Comparison of ENCODE assay signal across 11 cellular contexts in genomic region chr13:59750860-59751259, GRCh38.
DNase-seq lines count a peak whose midpoint lies in the region; ATAC-seq and TF ChIP-seq lines count a peak whose summit lies in the region.
"Had no signal": no experiment of that assay in that cellular context is flagged by ENCODE, and none has a peak within 500 bp of the region (broad histone marks: within the 10 kb centered on the region; RNA-seq: fewer than 3 reads in every experiment).

No MANE protein-coding gene starts in this region.

- DNase-seq in BE2C (peak; percentile 34), NCI-H446 (lab: John Stamatoyannopoulos, UW) (peak; percentile 1 to 42), esophagus muscularis mucosa (ENCODE audit: extremely low spot score) (no peak), myocyte (ENCODE audit: low read depth) (peak; percentile 78), GM13977 (ENCODE audit: low spot score) (no peak)
- DNase-seq in activated CD8-positive, alpha-beta T cell treated with anti-CD3 and anti-CD28 coated beads for 36 hours, result no peak
- no peak for DNase-seq in natural killer cell treated with Interleukin-12 subunit alpha and Interleukin-12 subunit beta and Interleukin-15 and Interleukin-18, amount 100 ng/mL, for 72 hours (ENCODE audit: low spot score)
- DNase-seq in activated CD8-positive, alpha-beta T cell treated with anti-CD3 and anti-CD28 coated beads, Interleukin-2, amount 10 ng/mL, durations not matched to agents 7 days and 5 days, result no peak
- DNase-seq: DND-41; stimulated activated CD4-positive, alpha-beta T cell treated with anti-CD3 and anti-CD28 coated beads, Interleukin-15, amount 100 ng/mL, for 24 hours had no signal

- H3K4me3 ChIP-seq in BE2C (ENCODE audit: low read depth, low read length), result peak overlapping the region; percentile 17
- H3K4me3 ChIP-seq in esophagus muscularis mucosa, result peak overlapping the region; percentile 16 to 32 (median 22)

- no peak overlapping the region for H3K27ac Mint-ChIP-seq in activated CD8-positive, alpha-beta T cell treated with anti-CD3 and anti-CD28 coated beads for 36 hours
- H3K27ac Mint-ChIP-seq in natural killer cell treated with Interleukin-12 subunit alpha and Interleukin-12 subunit beta and Interleukin-15 and Interleukin-18, amount 100 ng/mL, for 72 hours, result no peak overlapping the region
- no peak overlapping the region for H3K27ac Mint-ChIP-seq in activated CD8-positive, alpha-beta T cell treated with anti-CD3 and anti-CD28 coated beads, Interleukin-2, amount 10 ng/mL, durations not matched to agents 7 days and 5 days

- CTCF ChIA-PET in activated CD8-positive, alpha-beta T cell treated with anti-CD3 and anti-CD28 coated beads for 36 hours (lab: Charles Lee), result no interaction called here
- CTCF ChIA-PET in activated CD8-positive, alpha-beta T cell treated with anti-CD3 and anti-CD28 coated beads, Interleukin-2, amount 10 ng/mL, durations not matched to agents 7 days and 5 days (lab: Charles Lee), result no interaction called here

- no peak for TF ChIP-seq EP300 in esophagus muscularis mucosa (IDR thresholded peaks at IDR 0.05)

- TF ChIP-seq POLR2A in esophagus muscularis mucosa (IDR thresholded peaks at IDR 0.05; ENCODE audit: low read depth), result no peak

- H3K4me3 Mint-ChIP-seq in activated CD8-positive, alpha-beta T cell treated with anti-CD3 and anti-CD28 coated beads for 36 hours, result no peak overlapping the region
- no peak overlapping the region for H3K4me3 Mint-ChIP-seq in natural killer cell treated with Interleukin-12 subunit alpha and Interleukin-12 subunit beta and Interleukin-15 and Interleukin-18, amount 100 ng/mL, for 72 hours
- no peak overlapping the region for H3K4me3 Mint-ChIP-seq in activated CD8-positive, alpha-beta T cell treated with anti-CD3 and anti-CD28 coated beads, Interleukin-2, amount 10 ng/mL, durations not matched to agents 7 days and 5 days
- H3K4me3 Mint-ChIP-seq: central memory CD8-positive, alpha-beta T cell had no signal

- no peaks in the 10 kb centered on the region for H3K36me3 Mint-ChIP-seq in activated CD8-positive, alpha-beta T cell treated with anti-CD3 and anti-CD28 coated beads for 36 hours (ENCODE audit: low read depth)
- no peaks in the 10 kb centered on the region for H3K36me3 Mint-ChIP-seq in natural killer cell treated with Interleukin-12 subunit alpha and Interleukin-12 subunit beta and Interleukin-15 and Interleukin-18, amount 100 ng/mL, for 72 hours
- H3K36me3 Mint-ChIP-seq in activated CD8-positive, alpha-beta T cell treated with anti-CD3 and anti-CD28 coated beads, Interleukin-2, amount 10 ng/mL, durations not matched to agents 7 days and 5 days (ENCODE audit: low read depth), result no peaks in the 10 kb centered on the region

- H3K27me3 ChIP-seq in BE2C, result no peaks in the 10 kb centered on the region
- no peaks in the 10 kb centered on the region for H3K27me3 ChIP-seq in esophagus muscularis mucosa

- intact Hi-C loops in esophagus muscularis mucosa (cut with DNase I), result no loop called here
- intact Hi-C loops in activated CD8-positive, alpha-beta T cell treated with anti-CD3 and anti-CD28 coated beads for 36 hours (cut with micrococcal nuclease), result no loop called here

- TF ChIP-seq CTCF in BE2C (IDR thresholded peaks at IDR 0.05; ENCODE audit: low read depth, low read length) (peak; percentile 7; the same call in 1 of the 2 replicates), esophagus muscularis mucosa (IDR thresholded peaks at IDR 0.05) (no peak), GM13977 (IDR thresholded peaks at IDR 0.05; ENCODE audit: extremely low read depth, insufficient read depth, missing control alignments) (no peak)
- TF ChIP-seq CTCF in activated CD8-positive, alpha-beta T cell treated with anti-CD3 and anti-CD28 coated beads for 36 hours (IDR thresholded peaks at IDR 0.05), result no peak

- no peaks in the 10 kb centered on the region for H3K4me1 Mint-ChIP-seq in activated CD8-positive, alpha-beta T cell treated with anti-CD3 and anti-CD28 coated beads for 36 hours (ENCODE audit: low read depth)
- H3K4me1 Mint-ChIP-seq in natural killer cell treated with Interleukin-12 subunit alpha and Interleukin-12 subunit beta and Interleukin-15 and Interleukin-18, amount 100 ng/mL, for 72 hours (ENCODE audit: low read depth in 2 of 2), result peaks cover 0 to 2% of the 10 kb centered on the region in 2 donors
- no peaks in the 10 kb centered on the region for H3K4me1 Mint-ChIP-seq in activated CD8-positive, alpha-beta T cell treated with anti-CD3 and anti-CD28 coated beads, Interleukin-2, amount 10 ng/mL, durations not matched to agents 7 days and 5 days (ENCODE audit: low read depth)
- H3K4me1 Mint-ChIP-seq: central memory CD8-positive, alpha-beta T cell had no signal

- H3K27me3 Mint-ChIP-seq in activated CD8-positive, alpha-beta T cell treated with anti-CD3 and anti-CD28 coated beads for 36 hours, result no peaks in the 10 kb centered on the region
- H3K27me3 Mint-ChIP-seq in natural killer cell treated with Interleukin-12 subunit alpha and Interleukin-12 subunit beta and Interleukin-15 and Interleukin-18, amount 100 ng/mL, for 72 hours, result no peaks in the 10 kb centered on the region
- no peaks in the 10 kb centered on the region for H3K27me3 Mint-ChIP-seq in activated CD8-positive, alpha-beta T cell treated with anti-CD3 and anti-CD28 coated beads, Interleukin-2, amount 10 ng/mL, durations not matched to agents 7 days and 5 days (ENCODE audit: low read depth)
- H3K27me3 Mint-ChIP-seq: central memory CD8-positive, alpha-beta T cell had no signal

- no peak for ATAC-seq in activated CD8-positive, alpha-beta T cell treated with anti-CD3 and anti-CD28 coated beads for 36 hours
- no peak for ATAC-seq in natural killer cell treated with Interleukin-12 subunit alpha and Interleukin-12 subunit beta and Interleukin-15 and Interleukin-18, amount 100 ng/mL, for 72 hours
- ATAC-seq in activated CD8-positive, alpha-beta T cell treated with anti-CD3 and anti-CD28 coated beads, Interleukin-2, amount 10 ng/mL, durations not matched to agents 7 days and 5 days, result no peak

- H3K36me3 ChIP-seq in BE2C (no peaks in the 10 kb centered on the region), esophagus muscularis mucosa (no peaks in the 10 kb centered on the region)

- peaks cover 10% of the 10 kb centered on the region for H3K4me1 ChIP-seq in BE2C
- peaks cover 0 to 26% (median 19%) of the 10 kb centered on the region in 4 donors for H3K4me1 ChIP-seq in esophagus muscularis mucosa

- WGBS in esophagus muscularis mucosa, result 39% methylated on average over 7 of the region's 7 CpGs

- no peaks in the 10 kb centered on the region for H3K9me3 Mint-ChIP-seq in activated CD8-positive, alpha-beta T cell treated with anti-CD3 and anti-CD28 coated beads for 36 hours
- no peaks in the 10 kb centered on the region for H3K9me3 Mint-ChIP-seq in natural killer cell treated with Interleukin-12 subunit alpha and Interleukin-12 subunit beta and Interleukin-15 and Interleukin-18, amount 100 ng/mL, for 72 hours
- H3K9me3 Mint-ChIP-seq in activated CD8-positive, alpha-beta T cell treated with anti-CD3 and anti-CD28 coated beads, Interleukin-2, amount 10 ng/mL, durations not matched to agents 7 days and 5 days (ENCODE audit: insufficient read depth), result no peaks in the 10 kb centered on the region
- H3K9me3 Mint-ChIP-seq: central memory CD8-positive, alpha-beta T cell had no signal

- in situ Hi-C loops in GM13977 (cut with MboI; ENCODE audit: low pct_unique_long_range_greater_than_20kb, low sequenced_read_pairs, unreplicated experiment), result no loop called here

- POLR2A ChIA-PET in activated CD8-positive, alpha-beta T cell treated with anti-CD3 and anti-CD28 coated beads for 36 hours (lab: Charles Lee), result no interaction called here
- POLR2A ChIA-PET in activated CD8-positive, alpha-beta T cell treated with anti-CD3 and anti-CD28 coated beads, Interleukin-2, amount 10 ng/mL, durations not matched to agents 7 days and 5 days (lab: Charles Lee), result no interaction called here

- H3K9me3 ChIP-seq in BE2C (no peaks in the 10 kb centered on the region), esophagus muscularis mucosa (no peaks in the 10 kb centered on the region)

- peak overlapping the region in 1 of 4 donors; percentile 18 for H3K27ac ChIP-seq in esophagus muscularis mucosa (replicated peaks in 1 of 4)

Comparison
In these comparisons a context has a peak if more than half of its experiments do, and no peak if none do; other contexts are left out.
1. DNase-seq: peak in BE2C (single experiment), NCI-H446 (2 of 2) and myocyte (single experiment); none in esophagus muscularis mucosa (single experiment), GM13977 (single experiment), activated CD8-positive, alpha-beta T cell treated with anti-CD3 and anti-CD28 coated beads for 36 hours (single experiment), natural killer cell treated with Interleukin-12 subunit alpha and Interleukin-12 subunit beta and Interleukin-15 and Interleukin-18, amount 100 ng/mL, for 72 hours (single experiment) and activated CD8-positive, alpha-beta T cell treated with anti-CD3 and anti-CD28 coated beads, Interleukin-2, amount 10 ng/mL, durations not matched to agents 7 days and 5 days (single experiment).